In the genomic region with DNA sequence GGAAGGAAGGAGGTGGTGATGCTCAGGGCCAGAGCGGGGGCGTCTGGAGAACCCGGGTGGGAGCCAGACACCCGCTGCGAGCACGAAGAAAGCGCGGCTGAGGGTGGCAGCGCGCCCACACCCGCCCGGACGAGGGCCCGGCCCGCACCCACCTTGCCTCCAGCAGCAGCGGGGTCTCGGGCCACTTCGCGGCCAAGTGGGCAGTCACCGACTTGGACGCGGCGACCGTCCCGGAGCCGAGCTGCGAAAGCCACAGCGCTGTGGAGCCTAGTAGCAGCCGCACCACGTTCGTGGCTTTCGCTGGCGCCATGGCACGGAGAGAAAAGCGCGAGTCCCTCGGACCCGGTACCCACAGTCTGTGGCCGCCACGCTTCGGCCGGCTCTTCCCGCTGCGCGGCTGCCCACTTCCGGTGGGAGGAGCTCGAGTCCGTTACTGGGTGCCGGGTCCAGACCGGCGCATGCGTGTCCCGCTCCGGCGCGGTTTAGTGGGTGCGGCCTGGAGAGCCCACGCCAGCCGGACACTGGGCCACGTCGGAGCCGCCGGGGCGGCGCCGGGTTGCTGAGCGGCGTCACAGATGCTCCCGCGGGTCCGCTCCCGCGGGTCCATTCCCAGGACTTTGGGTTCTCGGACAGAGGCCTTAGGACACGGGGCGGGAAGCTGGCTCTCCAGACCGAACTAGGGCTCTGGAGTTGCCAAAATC, we compare ENCODE assay signal across 1 cellular context.
TF ChIP-seq lines count a peak whose summit lies in the region.

A gene with protein sequence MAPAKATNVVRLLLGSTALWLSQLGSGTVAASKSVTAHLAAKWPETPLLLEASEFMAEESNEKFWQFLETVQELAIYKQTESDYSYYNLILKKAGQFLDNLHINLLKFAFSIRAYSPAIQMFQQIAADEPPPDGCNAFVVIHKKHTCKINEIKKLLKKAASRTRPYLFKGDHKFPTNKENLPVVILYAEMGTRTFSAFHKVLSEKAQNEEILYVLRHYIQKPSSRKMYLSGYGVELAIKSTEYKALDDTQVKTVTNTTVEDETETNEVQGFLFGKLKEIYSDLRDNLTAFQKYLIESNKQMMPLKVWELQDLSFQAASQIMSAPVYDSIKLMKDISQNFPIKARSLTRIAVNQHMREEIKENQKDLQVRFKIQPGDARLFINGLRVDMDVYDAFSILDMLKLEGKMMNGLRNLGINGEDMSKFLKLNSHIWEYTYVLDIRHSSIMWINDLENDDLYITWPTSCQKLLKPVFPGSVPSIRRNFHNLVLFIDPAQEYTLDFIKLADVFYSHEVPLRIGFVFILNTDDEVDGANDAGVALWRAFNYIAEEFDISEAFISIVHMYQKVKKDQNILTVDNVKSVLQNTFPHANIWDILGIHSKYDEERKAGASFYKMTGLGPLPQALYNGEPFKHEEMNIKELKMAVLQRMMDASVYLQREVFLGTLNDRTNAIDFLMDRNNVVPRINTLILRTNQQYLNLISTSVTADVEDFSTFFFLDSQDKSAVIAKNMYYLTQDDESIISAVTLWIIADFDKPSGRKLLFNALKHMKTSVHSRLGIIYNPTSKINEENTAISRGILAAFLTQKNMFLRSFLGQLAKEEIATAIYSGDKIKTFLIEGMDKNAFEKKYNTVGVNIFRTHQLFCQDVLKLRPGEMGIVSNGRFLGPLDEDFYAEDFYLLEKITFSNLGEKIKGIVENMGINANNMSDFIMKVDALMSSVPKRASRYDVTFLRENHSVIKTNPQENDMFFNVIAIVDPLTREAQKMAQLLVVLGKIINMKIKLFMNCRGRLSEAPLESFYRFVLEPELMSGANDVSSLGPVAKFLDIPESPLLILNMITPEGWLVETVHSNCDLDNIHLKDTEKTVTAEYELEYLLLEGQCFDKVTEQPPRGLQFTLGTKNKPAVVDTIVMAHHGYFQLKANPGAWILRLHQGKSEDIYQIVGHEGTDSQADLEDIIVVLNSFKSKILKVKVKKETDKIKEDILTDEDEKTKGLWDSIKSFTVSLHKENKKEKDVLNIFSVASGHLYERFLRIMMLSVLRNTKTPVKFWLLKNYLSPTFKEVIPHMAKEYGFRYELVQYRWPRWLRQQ (N-terminal part only) (minus strand): TSS at position 399 of the 701 bp plus-strand sequence. CDS start 89 bp downstream, at position 310.

TF ChIP-seq in liver, 16 proteins besides CTCF, POLR2A, EP300 and RAD21 (continued from another document):
- peak; percentile 79 for TF ChIP-seq REST (IDR thresholded peaks at IDR 0.05)
- peak; percentile 50 to 88 for TF ChIP-seq GABPA (IDR thresholded peaks at IDR 0.05 in 1 of 2, conservative IDR thresholded peaks at IDR 0.05 in 1 of 2)
- peak; percentile 81 for TF ChIP-seq SP1 (IDR thresholded peaks at IDR 0.05)
- TF ChIP-seq RXRA (IDR thresholded peaks at IDR 0.05), result peak; percentile 41 to 42
- peak; percentile 86 for TF ChIP-seq HNF4G (IDR thresholded peaks at IDR 0.05)
- no peak for TF ChIP-seq TAF1 (conservative IDR thresholded peaks at IDR 0.05)
- TF ChIP-seq, protein P1, sequence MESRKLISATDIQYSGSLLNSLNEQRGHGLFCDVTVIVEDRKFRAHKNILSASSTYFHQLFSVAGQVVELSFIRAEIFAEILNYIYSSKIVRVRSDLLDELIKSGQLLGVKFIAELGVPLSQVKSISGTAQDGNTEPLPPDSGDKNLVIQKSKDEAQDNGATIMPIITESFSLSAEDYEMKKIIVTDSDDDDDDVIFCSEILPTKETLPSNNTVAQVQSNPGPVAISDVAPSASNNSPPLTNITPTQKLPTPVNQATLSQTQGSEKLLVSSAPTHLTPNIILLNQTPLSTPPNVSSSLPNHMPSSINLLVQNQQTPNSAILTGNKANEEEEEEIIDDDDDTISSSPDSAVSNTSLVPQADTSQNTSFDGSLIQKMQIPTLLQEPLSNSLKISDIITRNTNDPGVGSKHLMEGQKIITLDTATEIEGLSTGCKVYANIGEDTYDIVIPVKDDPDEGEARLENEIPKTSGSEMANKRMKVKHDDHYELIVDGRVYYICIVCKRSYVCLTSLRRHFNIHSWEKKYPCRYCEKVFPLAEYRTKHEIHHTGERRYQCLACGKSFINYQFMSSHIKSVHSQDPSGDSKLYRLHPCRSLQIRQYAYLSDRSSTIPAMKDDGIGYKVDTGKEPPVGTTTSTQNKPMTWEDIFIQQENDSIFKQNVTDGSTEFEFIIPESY (IDR thresholded peaks at IDR 0.05), result peak; percentile 20
- TF ChIP-seq YY1 (IDR thresholded peaks at IDR 0.05), result peak; percentile 50
- TF ChIP-seq FOXA1 (IDR thresholded peaks at IDR 0.05), result no peak
- no peak for TF ChIP-seq JUND (IDR thresholded peaks at IDR 0.05)
- TF ChIP-seq, protein P2, sequence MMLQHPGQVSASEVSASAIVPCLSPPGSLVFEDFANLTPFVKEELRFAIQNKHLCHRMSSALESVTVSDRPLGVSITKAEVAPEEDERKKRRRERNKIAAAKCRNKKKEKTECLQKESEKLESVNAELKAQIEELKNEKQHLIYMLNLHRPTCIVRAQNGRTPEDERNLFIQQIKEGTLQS (IDR thresholded peaks at IDR 0.05), result no peak
- no peak for TF ChIP-seq EGR1 (IDR thresholded peaks at IDR 0.05; ENCODE audit: low read depth in 2 of 2)
TF ChIP-seq in liver: peak in this region for 8.
